Comparison of ENCODE assay signal across 9 cellular contexts in the genomic region with DNA sequence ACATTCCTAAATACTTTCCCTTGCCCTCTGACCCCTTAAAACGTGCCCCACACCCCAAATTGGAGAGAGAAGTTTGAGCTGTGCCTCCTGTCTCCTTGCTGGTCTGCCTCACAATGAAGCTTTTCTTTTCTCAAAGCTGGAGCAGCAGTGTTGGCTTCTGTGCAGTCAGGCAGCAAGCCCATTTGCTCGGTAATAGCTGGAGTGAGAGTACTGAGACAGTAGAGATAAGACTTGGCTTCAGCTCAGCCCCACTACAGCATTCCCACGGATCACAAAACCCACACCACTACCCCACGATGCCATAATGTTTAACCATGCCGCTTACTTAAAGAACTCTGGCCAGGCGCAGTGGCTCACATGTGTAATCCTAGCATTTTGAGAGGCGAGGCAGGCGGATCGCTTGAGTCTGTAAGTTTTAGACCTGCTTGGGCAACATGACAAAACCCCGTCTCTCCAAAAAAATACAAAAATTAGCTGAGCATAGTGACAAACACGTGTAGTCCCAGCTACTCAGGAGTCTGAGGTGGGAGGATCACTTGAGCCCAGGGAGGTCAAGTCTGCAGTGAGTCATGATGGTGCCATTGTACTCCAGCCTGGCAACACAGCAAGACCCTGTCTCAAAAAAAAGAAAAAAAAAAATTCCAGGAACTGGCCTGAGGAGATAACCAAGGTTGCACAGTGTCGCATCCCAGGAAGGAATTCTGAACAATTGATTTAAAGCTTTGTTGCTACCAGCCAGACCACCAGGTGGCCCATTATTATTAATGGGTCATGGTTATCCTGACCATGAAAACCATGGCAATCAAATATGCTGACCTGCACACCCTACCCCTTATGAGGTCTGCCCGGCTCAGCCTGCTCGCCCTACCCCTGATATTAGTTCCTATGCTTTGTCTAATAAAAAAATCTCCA.
A peak's percentile ranks its signal among the peaks of the same experiment; 100 is the strongest.
DNase-seq lines count a peak whose midpoint lies in the region; ATAC-seq and TF ChIP-seq lines count a peak whose summit lies in the region.
"Had no signal": no experiment of that assay in that cellular context is flagged by ENCODE, and none has a peak within 500 bp of the region (broad histone marks: within the 10 kb centered on the region; RNA-seq: fewer than 3 reads in every experiment).

No MANE protein-coding gene starts in this region.

- CTCF ChIA-PET in A673 (lab: Charles Lee), result interaction anchor here (1.4 to 2.3 kb wide), 2 partner anchors 100 kb away, joined by 11 to 21 read pairs; no protein-coding TSS in a partner anchor

- H3K9me3 ChIP-seq in A673 (ENCODE audit: low read depth, low read length, poor library complexity, severe bottlenecking) (no peaks in the 10 kb centered on the region), HUES48 (ENCODE audit: control insufficient read depth, insufficient read depth, low read length) (no peaks in the 10 kb centered on the region)

- H3K9ac ChIP-seq in HUES48 (ENCODE audit: low read depth, low read length), result no peak overlapping the region

- intact Hi-C loops in A673 (cut with micrococcal nuclease; ENCODE audit: unreplicated experiment), result no loop called here

- BruUV-seq in A673 (replicated peaks; lab: Mats Ljungman, UMichigan), result no TSS peak

- H3K4me3 ChIP-seq in A673 (ENCODE audit: low read depth, low read length, poor library complexity, severe bottlenecking), result no peak overlapping the region
- no peak overlapping the region for H3K4me3 ChIP-seq in HUES48 (ENCODE audit: low read depth, low read length)
- H3K4me3 ChIP-seq in cardiac fibroblast (replicated peaks in 1 of 2; ENCODE audit: low read depth in 2 of 2, low read length in 2 of 2), result no peak overlapping the region

- H3K27ac ChIP-seq in A673 (ENCODE audit: low read depth, low read length, poor library complexity, severe bottlenecking), result no peak overlapping the region
- H3K27ac ChIP-seq in HUES48 (ENCODE audit: low read depth, low read length), result peak overlapping the region; percentile 40
- H3K27ac ChIP-seq: VCaP had no signal

- H3K27me3 ChIP-seq in A673 (replicated peaks; ENCODE audit: insufficient read depth, low read depth, low read length, poor library complexity) (no peaks in the 10 kb centered on the region), HUES48 (ENCODE audit: control insufficient read depth, insufficient read depth, low read length) (no peaks in the 10 kb centered on the region)

- POLR2A ChIA-PET in A673 (lab: Charles Lee; ENCODE audit: low non-redundant PET), result no interaction called here

- DNase-seq in A673 (ENCODE audit: low spot score), result no peak
- peak; percentile 39 to 91 for DNase-seq in cardiac fibroblast (ENCODE audit: low read depth in 2 of 2)
- DNase-seq in medulla oblongata (ENCODE audit: extremely low spot score), result peak; percentile 95
- no peak for DNase-seq in NCI-H2029 treated with DMSO at 0.1 percent for 48 hours (lab: John Stamatoyannopoulos, UW)
- no peak for DNase-seq in activated gamma-delta T cell (lab: John Stamatoyannopoulos, UW)
- DNase-seq in ecto neural progenitor cell (ENCODE audit: low spot score), result no peak

- TF ChIP-seq CTCF in A673 (conservative IDR thresholded peaks at IDR 0.05; ENCODE audit: low read depth, low read length) (0 out of 2 replicates have a peak, but pooled peaks have one; percentile 10), cardiac fibroblast (IDR thresholded peaks at IDR 0.05; ENCODE audit: low read depth, low read length) (peak; percentile 11)

- H3K36me3 ChIP-seq in A673 (ENCODE audit: insufficient read depth, low read length, poor library complexity, severe bottlenecking) (no peaks in the 10 kb centered on the region), HUES48 (ENCODE audit: control insufficient read depth, insufficient read depth, low read length) (no peaks in the 10 kb centered on the region)

- no peaks in the 10 kb centered on the region for H3K4me1 ChIP-seq in A673 (ENCODE audit: insufficient read depth, low read length, poor library complexity, severe bottlenecking)
- H3K4me1 ChIP-seq in HUES48 (ENCODE audit: control insufficient read depth, insufficient read depth, low read length), result peaks cover 18% of the 10 kb centered on the region

- no peak for ATAC-seq in HG02678 (IDR thresholded peaks at IDR 0.05; ENCODE audit: unreplicated experiment)

Comparison
In these comparisons a context has a peak if more than half of its experiments do, and no peak if none do; other contexts are left out.
1. DNase-seq: peak in cardiac fibroblast (2 of 2) and medulla oblongata (single experiment); none in A673 (single experiment), NCI-H2029 treated with DMSO at 0.1 percent for 48 hours (single experiment), activated gamma-delta T cell (single experiment) and ecto neural progenitor cell (single experiment).